ENCODE assay signal across 9 cellular contexts in the genomic region with DNA sequence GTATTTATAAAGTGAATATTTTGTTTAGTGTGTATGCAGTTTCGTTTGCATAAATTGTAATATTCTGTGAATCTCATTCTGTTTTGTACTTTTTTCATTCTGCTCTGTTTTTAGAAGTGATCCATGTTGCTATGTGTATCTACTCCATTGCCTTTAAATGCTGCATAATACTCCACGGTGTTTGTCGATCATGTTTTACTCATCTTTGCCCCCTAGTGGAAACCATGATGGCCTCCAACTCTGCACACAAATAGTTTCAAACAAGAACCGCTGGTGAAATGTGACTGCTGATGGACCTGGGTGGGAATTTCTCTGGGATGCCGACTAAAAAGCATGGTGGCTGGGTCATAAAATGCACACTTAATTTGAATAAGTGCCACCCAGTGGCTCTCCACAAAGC. TPM values are rescaled to one million over a fixed set of nuclear protein-coding genes. Genes with fewer than 3 reads are reported as not detected.
DNase-seq lines count a peak whose midpoint lies in the region; ATAC-seq, FAIRE-seq and TF ChIP-seq lines count a peak whose summit lies in the region.
"Had no signal": no experiment of that assay in that cellular context is flagged by ENCODE, and none has a peak within 500 bp of the region (broad histone marks: within the 10 kb centered on the region; RNA-seq: fewer than 3 reads in every experiment).

No MANE protein-coding gene starts in this region.

- H3K36me3 Mint-ChIP-seq in H9 (ENCODE audit: insufficient read depth in 1 of 3, low read depth in 3 of 3), result no peaks in the 10 kb centered on the region

- TF ChIP-seq POLR2A in prostate gland (IDR thresholded peaks at IDR 0.05), result no peak

- no CpG with 5 or more reads among the region's 5 CpGs for WGBS in H9 (ENCODE audit: extremely low coverage, insufficient read length, low lambda C conversion rate)
- 40% methylated on average over 5 of the region's 5 CpGs for WGBS in prostate gland

- no peak overlapping the region for H3K18ac ChIP-seq in H9 (ENCODE audit: insufficient read length, low read depth, low read length)

- H3K79me2 ChIP-seq in H9 (ENCODE audit: insufficient read depth, low read length), result no peaks in the 10 kb centered on the region

- peak; percentile 15 for ATAC-seq in foreskin keratinocyte
- ATAC-seq in GM19452 (IDR thresholded peaks at IDR 0.05; ENCODE audit: unreplicated experiment), result no peak

- H3K4me3 Mint-ChIP-seq in H9, result no peak overlapping the region

- POLR2A ChIA-PET in BJ (lab: Charles Lee), result no interaction called here

- no peak overlapping the region for H2BK120ac ChIP-seq in H9 (ENCODE audit: low read depth, low read length, poor library complexity, severe bottlenecking)

- H3K9me3 ChIP-seq in H9 (ENCODE audit: control insufficient read depth, low read depth, low read length) (no peaks in the 10 kb centered on the region), prostate gland (no peaks in the 10 kb centered on the region)

- no peak overlapping the region for H3K4ac ChIP-seq in H9 (ENCODE audit: low read depth, low read length)

- no peaks in the 10 kb centered on the region for H3K79me1 ChIP-seq in H9 (ENCODE audit: insufficient read depth, low read depth, low read length, poor library complexity, severe bottlenecking)

- H3K4me1 ChIP-seq in H9 (ENCODE audit: insufficient read depth, low read length) (no peaks in the 10 kb centered on the region; the same call in 1 of the 2 replicates), foreskin keratinocyte (no peaks in the 10 kb centered on the region), prostate gland (replicated peaks) (no peaks in the 10 kb centered on the region)

- H2BK5ac ChIP-seq in H9 (ENCODE audit: insufficient read length, low read length), result no peak overlapping the region

- H4K8ac ChIP-seq in H9 (replicated peaks; ENCODE audit: insufficient read length, low read depth, low read length), result no peak overlapping the region

- no peak overlapping the region for H4K5ac ChIP-seq in H9 (ENCODE audit: insufficient read length, low read depth, low read length)

- H2AFZ ChIP-seq in H9 (ENCODE audit: low read length), result no peak overlapping the region

- no peak overlapping the region for H3T11ph ChIP-seq in H9 (ENCODE audit: low read length)

- H3K23ac ChIP-seq in H9 (ENCODE audit: insufficient read length, low read depth, low read length), result no peak overlapping the region

- H3K4me3 ChIP-seq in BJ (ENCODE audit: low read depth, low read length) (no peak overlapping the region), prostate gland (no peak overlapping the region)

- no peak overlapping the region for H2AK5ac ChIP-seq in H9 (ENCODE audit: insufficient read length, low read length)

- no peak overlapping the region for H3K14ac ChIP-seq in H9 (ENCODE audit: insufficient read depth, low read length)

- peaks cover 2% of the 10 kb centered on the region for H4K20me1 ChIP-seq in H9 (ENCODE audit: control insufficient read depth, insufficient read depth, insufficient read length)

- no peak overlapping the region for H3K56ac ChIP-seq in H9 (ENCODE audit: insufficient read length, low read depth, low read length)

- H3K4me2 ChIP-seq in H9 (ENCODE audit: insufficient read depth, insufficient read length, low read length), result no peak overlapping the region

- DNase-seq in BJ (ENCODE audit: low read depth) (no peak), H9 (peak; percentile 34), RCC 7860 (ENCODE audit: low spot score) (peak; percentile 11), foreskin keratinocyte (no peak), AG08396 (ENCODE audit: low spot score) (no peak), prostate gland (ENCODE audit: low spot score) (no peak)
- no peak for DNase-seq in effector CD4-positive, alpha-beta T cell

- H2BK20ac ChIP-seq in H9 (ENCODE audit: low read depth, low read length, poor library complexity, severe bottlenecking), result no peak overlapping the region

- H3K27ac Mint-ChIP-seq in H9, result no peak overlapping the region

- H3K27ac ChIP-seq in H9 (ENCODE audit: insufficient read length, low read depth, low read length) (no peak overlapping the region), foreskin keratinocyte (no peak overlapping the region), prostate gland (no peak overlapping the region)

- H2BK12ac ChIP-seq in H9 (ENCODE audit: insufficient read length, low read depth, low read length), result no peak overlapping the region

- H3K23me2 ChIP-seq in H9 (ENCODE audit: insufficient read length, low read depth, low read length, poor library complexity, severe bottlenecking), result no peaks in the 10 kb centered on the region

- CTCF ChIA-PET in BJ (lab: Yijun Ruan, JAX), result interaction anchor here (1.2 kb wide), 1 partner anchor 10 kb away, joined by 3 read pairs; no protein-coding TSS in a partner anchor

- peaks cover 0 to 10% of the 10 kb centered on the region in 2 experiments; a peak in 2 of 4 replicates for H3K4me1 Mint-ChIP-seq in H9

- H4K91ac ChIP-seq in H9 (ENCODE audit: insufficient read length, low read depth, low read length), result no peak overlapping the region

- H3K36me3 ChIP-seq in BJ (ENCODE audit: control insufficient read depth, insufficient read depth, low read length) (no peaks in the 10 kb centered on the region), prostate gland (no peaks in the 10 kb centered on the region)

- intact Hi-C loops in prostate gland (cut with DNase I), result no loop called here

- no peak overlapping the region for H2BK15ac ChIP-seq in H9 (ENCODE audit: low read depth, low read length)

- no peak for FAIRE-seq in RCC 7860 (lab: Jason Lieb, UNC)

- no peaks in the 10 kb centered on the region for H3K9me3 Mint-ChIP-seq in H9

- H3K27me3 ChIP-seq in BJ (ENCODE audit: control insufficient read depth, insufficient read depth, low read length) (no peaks in the 10 kb centered on the region), H9 (ENCODE audit: insufficient read depth, low read length) (no peaks in the 10 kb centered on the region), foreskin keratinocyte (no peaks in the 10 kb centered on the region), prostate gland (replicated peaks; ENCODE audit: insufficient read depth) (no peaks in the 10 kb centered on the region)

- H3K9ac ChIP-seq in H9 (ENCODE audit: extremely low read depth, insufficient read length, low read length), result no peak overlapping the region

- TF ChIP-seq CTCF in BJ (IDR thresholded peaks at IDR 0.05; ENCODE audit: insufficient read depth, low read depth, low read length) (peak; percentile 61), H9 (conservative IDR thresholded peaks at IDR 0.05) (peak; percentile 77), foreskin keratinocyte (conservative IDR thresholded peaks at IDR 0.05) (peak; percentile 48), prostate gland (IDR thresholded peaks at IDR 0.05) (no peak)

- peaks cover 10% of the 10 kb centered on the region for H3K27me3 Mint-ChIP-seq in H9 (ENCODE audit: low read depth)

RNA-seq across cellular contexts. Expression of a gene that starts 32.0 kb away (rescaled TPM):
- not detected in 2 replicates for polyA plus RNA-seq in BJ (2011; rRNA removed)
- not detected in 2 replicates for polyA minus RNA-seq in BJ (2011; rRNA and poly(A)+ RNA removed)
- 0.18 and 0.24 TPM in 2 replicates for total RNA-seq in H9 (2021)
- total RNA-seq in foreskin keratinocyte, result not detected in 2 replicates
- not detected in 2 replicates for polyA plus RNA-seq in foreskin keratinocyte
- total RNA-seq in prostate gland, result 1 to 10 TPM in 1 of 2 donors, not detected in 1; 1.1 TPM
- total RNA-seq: T-helper 2 cell treated with Interferon-gamma antibody and Interleukin-4, amounts not matched to agents 100 ng/mL and 5 ng/mL, for 36 hours had no signal

Comparison
In these comparisons a context has a peak if more than half of its experiments do, and no peak if none do; other contexts are left out.
1. DNase-seq: peak in H9 (single experiment) and RCC 7860 (single experiment); none in BJ (single experiment), foreskin keratinocyte (0 of 2), AG08396 (single experiment), effector CD4-positive, alpha-beta T cell (single experiment) and prostate gland (single experiment).
2. CTCF ChIP-seq: peak in BJ (single experiment), H9 (single experiment) and foreskin keratinocyte (single experiment); none in prostate gland (0 of 4).